1 cellular context compared by ENCODE assay signal in genomic region chr6:139378882-139379341, GRCh38.
TF ChIP-seq lines count a peak whose summit lies in the region.

No MANE protein-coding gene starts in this region.

TF ChIP-seq in K562, 482 proteins besides CTCF, POLR2A, EP300 and RAD21:
- TF ChIP-seq CREM (IDR thresholded peaks at IDR 0.05; ENCODE audit: low read depth) (0 out of 2 replicates have a peak, but pooled peaks have one; percentile 23), LCOR (CRISPR knock-in tag; IDR thresholded peaks at IDR 0.05) (peak; percentile 36; the same call in 1 of the 2 replicates), SMARCA4 (IDR thresholded peaks at IDR 0.05) (peak; percentile 69), JUN (IDR thresholded peaks at IDR 0.05; ENCODE audit: borderline replicate concordance, low read depth, low read length) (peak; percentile 85), JUN (CRISPR knock-in tag; IDR thresholded peaks at IDR 0.05; ENCODE audit: borderline replicate concordance) (0 out of 2 replicates have a peak, but pooled peaks have one; percentile 42), NFE2 (IDR thresholded peaks at IDR 0.05; ENCODE audit: low read depth) (peak; percentile 75), NEUROD1 (IDR thresholded peaks at IDR 0.05; ENCODE audit: borderline replicate concordance, low read depth, low read length, partially characterized antibody) (peak; percentile 11), FOS (IDR thresholded peaks at IDR 0.05; ENCODE audit: extremely low read depth, insufficient read length) (peak; percentile 46), ZNF212 (CRISPR knock-in tag; IDR thresholded peaks at IDR 0.05) (no peak), MAFK (IDR thresholded peaks at IDR 0.05; ENCODE audit: low read length) (peak; percentile 29; the same call in 1 of the 2 replicates), ARID1B (IDR thresholded peaks at IDR 0.05) (peak; percentile 73), ZFP1 (CRISPR knock-in tag; IDR thresholded peaks at IDR 0.05) (no peak), ZEB2 (IDR thresholded peaks at IDR 0.05) (peak; percentile 68), MAFG (tag; conservative IDR thresholded peaks at IDR 0.05) (0 out of 2 replicates have a peak, but pooled peaks have one; percentile 13), SMARCE1 (IDR thresholded peaks at IDR 0.05) (peak; percentile 79), ZNF398 (CRISPR knock-in tag; IDR thresholded peaks at IDR 0.05) (no peak), SMARCC2 (IDR thresholded peaks at IDR 0.05; ENCODE audit: low read depth) (peak; percentile 71), DMBX1 (CRISPR knock-in tag; IDR thresholded peaks at IDR 0.05; ENCODE audit: borderline replicate concordance) (peak; percentile 34; the same call in 1 of the 2 replicates), FOSL1 (tag; conservative IDR thresholded peaks at IDR 0.05) (peak; percentile 99), ATF3 (IDR thresholded peaks at IDR 0.05) (peak; percentile 89), ATF3 (CRISPR knock-in tag; conservative IDR thresholded peaks at IDR 0.05) (no peak), MYNN (IDR thresholded peaks at IDR 0.05) (peak; percentile 62; the same call in 1 of the 2 replicates), MYNN (CRISPR knock-in tag; IDR thresholded peaks at IDR 0.05) (no peak), RCOR1 (IDR thresholded peaks at IDR 0.05; ENCODE audit: borderline replicate concordance in 1 of 2, low read depth in 2 of 2, low read length in 2 of 2) (peak in 1 of 2 experiments; percentile 29; a peak in 1 of 4 replicates), HNRNPH1 (optimal IDR thresholded peaks at IDR 0.05; ENCODE audit: low read depth, low read length) (no peak), JUND (IDR thresholded peaks at IDR 0.05; ENCODE audit: borderline replicate concordance, low read depth, low read length) (peak; percentile 89), JUND (tag; IDR thresholded peaks at IDR 0.05; ENCODE audit: borderline replicate concordance, low read depth, low read length) (peak; percentile 86), CTBP1 (IDR thresholded peaks at IDR 0.05; ENCODE audit: borderline replicate concordance) (peak; percentile 62), HIVEP1 (CRISPR knock-in tag; IDR thresholded peaks at IDR 0.05) (no peak), DPF2 (IDR thresholded peaks at IDR 0.05) (peak; percentile 84), ATF7 (IDR thresholded peaks at IDR 0.05) (peak; percentile 25; the same call in 1 of the 2 replicates)
- TF ChIP-seq, protein P1, sequence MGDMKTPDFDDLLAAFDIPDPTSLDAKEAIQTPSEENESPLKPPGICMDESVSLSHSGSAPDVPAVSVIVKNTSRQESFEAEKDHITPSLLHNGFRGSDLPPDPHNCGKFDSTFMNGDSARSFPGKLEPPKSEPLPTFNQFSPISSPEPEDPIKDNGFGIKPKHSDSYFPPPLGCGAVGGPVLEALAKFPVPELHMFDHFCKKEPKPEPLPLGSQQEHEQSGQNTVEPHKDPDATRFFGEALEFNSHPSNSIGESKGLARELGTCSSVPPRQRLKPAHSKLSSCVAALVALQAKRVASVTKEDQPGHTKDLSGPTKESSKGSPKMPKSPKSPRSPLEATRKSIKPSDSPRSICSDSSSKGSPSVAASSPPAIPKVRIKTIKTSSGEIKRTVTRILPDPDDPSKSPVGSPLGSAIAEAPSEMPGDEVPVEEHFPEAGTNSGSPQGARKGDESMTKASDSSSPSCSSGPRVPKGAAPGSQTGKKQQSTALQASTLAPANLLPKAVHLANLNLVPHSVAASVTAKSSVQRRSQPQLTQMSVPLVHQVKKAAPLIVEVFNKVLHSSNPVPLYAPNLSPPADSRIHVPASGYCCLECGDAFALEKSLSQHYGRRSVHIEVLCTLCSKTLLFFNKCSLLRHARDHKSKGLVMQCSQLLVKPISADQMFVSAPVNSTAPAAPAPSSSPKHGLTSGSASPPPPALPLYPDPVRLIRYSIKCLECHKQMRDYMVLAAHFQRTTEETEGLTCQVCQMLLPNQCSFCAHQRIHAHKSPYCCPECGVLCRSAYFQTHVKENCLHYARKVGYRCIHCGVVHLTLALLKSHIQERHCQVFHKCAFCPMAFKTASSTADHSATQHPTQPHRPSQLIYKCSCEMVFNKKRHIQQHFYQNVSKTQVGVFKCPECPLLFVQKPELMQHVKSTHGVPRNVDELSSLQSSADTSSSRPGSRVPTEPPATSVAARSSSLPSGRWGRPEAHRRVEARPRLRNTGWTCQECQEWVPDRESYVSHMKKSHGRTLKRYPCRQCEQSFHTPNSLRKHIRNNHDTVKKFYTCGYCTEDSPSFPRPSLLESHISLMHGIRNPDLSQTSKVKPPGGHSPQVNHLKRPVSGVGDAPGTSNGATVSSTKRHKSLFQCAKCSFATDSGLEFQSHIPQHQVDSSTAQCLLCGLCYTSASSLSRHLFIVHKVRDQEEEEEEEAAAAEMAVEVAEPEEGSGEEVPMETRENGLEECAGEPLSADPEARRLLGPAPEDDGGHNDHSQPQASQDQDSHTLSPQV (IDR thresholded peaks at IDR 0.05): 0 out of 2 replicates have a peak, but pooled peaks have one; percentile 44
- TF ChIP-seq, protein P2, sequence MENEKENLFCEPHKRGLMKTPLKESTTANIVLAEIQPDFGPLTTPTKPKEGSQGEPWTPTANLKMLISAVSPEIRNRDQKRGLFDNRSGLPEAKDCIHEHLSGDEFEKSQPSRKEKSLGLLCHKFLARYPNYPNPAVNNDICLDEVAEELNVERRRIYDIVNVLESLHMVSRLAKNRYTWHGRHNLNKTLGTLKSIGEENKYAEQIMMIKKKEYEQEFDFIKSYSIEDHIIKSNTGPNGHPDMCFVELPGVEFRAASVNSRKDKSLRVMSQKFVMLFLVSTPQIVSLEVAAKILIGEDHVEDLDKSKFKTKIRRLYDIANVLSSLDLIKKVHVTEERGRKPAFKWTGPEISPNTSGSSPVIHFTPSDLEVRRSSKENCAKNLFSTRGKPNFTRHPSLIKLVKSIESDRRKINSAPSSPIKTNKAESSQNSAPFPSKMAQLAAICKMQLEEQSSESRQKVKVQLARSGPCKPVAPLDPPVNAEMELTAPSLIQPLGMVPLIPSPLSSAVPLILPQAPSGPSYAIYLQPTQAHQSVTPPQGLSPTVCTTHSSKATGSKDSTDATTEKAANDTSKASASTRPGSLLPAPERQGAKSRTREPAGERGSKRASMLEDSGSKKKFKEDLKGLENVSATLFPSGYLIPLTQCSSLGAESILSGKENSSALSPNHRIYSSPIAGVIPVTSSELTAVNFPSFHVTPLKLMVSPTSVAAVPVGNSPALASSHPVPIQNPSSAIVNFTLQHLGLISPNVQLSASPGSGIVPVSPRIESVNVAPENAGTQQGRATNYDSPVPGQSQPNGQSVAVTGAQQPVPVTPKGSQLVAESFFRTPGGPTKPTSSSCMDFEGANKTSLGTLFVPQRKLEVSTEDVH (IDR thresholded peaks at IDR 0.05; ENCODE audit: low read depth, partially characterized antibody): no peak
- TF ChIP-seq, protein P3, sequence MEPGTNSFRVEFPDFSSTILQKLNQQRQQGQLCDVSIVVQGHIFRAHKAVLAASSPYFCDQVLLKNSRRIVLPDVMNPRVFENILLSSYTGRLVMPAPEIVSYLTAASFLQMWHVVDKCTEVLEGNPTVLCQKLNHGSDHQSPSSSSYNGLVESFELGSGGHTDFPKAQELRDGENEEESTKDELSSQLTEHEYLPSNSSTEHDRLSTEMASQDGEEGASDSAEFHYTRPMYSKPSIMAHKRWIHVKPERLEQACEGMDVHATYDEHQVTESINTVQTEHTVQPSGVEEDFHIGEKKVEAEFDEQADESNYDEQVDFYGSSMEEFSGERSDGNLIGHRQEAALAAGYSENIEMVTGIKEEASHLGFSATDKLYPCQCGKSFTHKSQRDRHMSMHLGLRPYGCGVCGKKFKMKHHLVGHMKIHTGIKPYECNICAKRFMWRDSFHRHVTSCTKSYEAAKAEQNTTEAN (CRISPR knock-in tag; IDR thresholded peaks at IDR 0.05): 0 out of 2 replicates have a peak, but pooled peaks have one; percentile 28
